Comparison of ENCODE assay signal across 1 cellular context in genomic region chr2:119086327-119086726, GRCh38.
TF ChIP-seq lines count a peak whose summit lies in the region.

No MANE protein-coding gene starts in this region.

TF ChIP-seq in GM23338, 12 proteins besides CTCF, POLR2A, EP300 and RAD21 (continued from another document):
- TF ChIP-seq ZNF462 (CRISPR knock-in tag; IDR thresholded peaks at IDR 0.05) (no peak), CREB1 (CRISPR knock-in tag; IDR thresholded peaks at IDR 0.05; ENCODE audit: low read depth) (no peak), STAT1 (IDR thresholded peaks at IDR 0.05; ENCODE audit: unreplicated experiment) (no peak), ZNF114 (CRISPR knock-in tag; IDR thresholded peaks at IDR 0.05) (no peak), EZH2 (IDR thresholded peaks at IDR 0.05; ENCODE audit: low read depth, unreplicated experiment) (no peak), NANOG (IDR thresholded peaks at IDR 0.05; ENCODE audit: borderline replicate concordance) (no peak), JUNB (IDR thresholded peaks at IDR 0.05; ENCODE audit: unreplicated experiment) (no peak), ETS1 (IDR thresholded peaks at IDR 0.05) (no peak), ZNF331 (CRISPR knock-in tag; IDR thresholded peaks at IDR 0.05; ENCODE audit: low read depth) (no peak)
- TF ChIP-seq, protein P1, sequence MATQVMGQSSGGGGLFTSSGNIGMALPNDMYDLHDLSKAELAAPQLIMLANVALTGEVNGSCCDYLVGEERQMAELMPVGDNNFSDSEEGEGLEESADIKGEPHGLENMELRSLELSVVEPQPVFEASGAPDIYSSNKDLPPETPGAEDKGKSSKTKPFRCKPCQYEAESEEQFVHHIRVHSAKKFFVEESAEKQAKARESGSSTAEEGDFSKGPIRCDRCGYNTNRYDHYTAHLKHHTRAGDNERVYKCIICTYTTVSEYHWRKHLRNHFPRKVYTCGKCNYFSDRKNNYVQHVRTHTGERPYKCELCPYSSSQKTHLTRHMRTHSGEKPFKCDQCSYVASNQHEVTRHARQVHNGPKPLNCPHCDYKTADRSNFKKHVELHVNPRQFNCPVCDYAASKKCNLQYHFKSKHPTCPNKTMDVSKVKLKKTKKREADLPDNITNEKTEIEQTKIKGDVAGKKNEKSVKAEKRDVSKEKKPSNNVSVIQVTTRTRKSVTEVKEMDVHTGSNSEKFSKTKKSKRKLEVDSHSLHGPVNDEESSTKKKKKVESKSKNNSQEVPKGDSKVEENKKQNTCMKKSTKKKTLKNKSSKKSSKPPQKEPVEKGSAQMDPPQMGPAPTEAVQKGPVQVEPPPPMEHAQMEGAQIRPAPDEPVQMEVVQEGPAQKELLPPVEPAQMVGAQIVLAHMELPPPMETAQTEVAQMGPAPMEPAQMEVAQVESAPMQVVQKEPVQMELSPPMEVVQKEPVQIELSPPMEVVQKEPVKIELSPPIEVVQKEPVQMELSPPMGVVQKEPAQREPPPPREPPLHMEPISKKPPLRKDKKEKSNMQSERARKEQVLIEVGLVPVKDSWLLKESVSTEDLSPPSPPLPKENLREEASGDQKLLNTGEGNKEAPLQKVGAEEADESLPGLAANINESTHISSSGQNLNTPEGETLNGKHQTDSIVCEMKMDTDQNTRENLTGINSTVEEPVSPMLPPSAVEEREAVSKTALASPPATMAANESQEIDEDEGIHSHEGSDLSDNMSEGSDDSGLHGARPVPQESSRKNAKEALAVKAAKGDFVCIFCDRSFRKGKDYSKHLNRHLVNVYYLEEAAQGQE (IDR thresholded peaks at IDR 0.05; ENCODE audit: unreplicated experiment), result no peak
TF ChIP-seq in GM23338: peak in this region for 0.
